ENCODE assay signal across 8 cellular contexts in the genomic region with DNA sequence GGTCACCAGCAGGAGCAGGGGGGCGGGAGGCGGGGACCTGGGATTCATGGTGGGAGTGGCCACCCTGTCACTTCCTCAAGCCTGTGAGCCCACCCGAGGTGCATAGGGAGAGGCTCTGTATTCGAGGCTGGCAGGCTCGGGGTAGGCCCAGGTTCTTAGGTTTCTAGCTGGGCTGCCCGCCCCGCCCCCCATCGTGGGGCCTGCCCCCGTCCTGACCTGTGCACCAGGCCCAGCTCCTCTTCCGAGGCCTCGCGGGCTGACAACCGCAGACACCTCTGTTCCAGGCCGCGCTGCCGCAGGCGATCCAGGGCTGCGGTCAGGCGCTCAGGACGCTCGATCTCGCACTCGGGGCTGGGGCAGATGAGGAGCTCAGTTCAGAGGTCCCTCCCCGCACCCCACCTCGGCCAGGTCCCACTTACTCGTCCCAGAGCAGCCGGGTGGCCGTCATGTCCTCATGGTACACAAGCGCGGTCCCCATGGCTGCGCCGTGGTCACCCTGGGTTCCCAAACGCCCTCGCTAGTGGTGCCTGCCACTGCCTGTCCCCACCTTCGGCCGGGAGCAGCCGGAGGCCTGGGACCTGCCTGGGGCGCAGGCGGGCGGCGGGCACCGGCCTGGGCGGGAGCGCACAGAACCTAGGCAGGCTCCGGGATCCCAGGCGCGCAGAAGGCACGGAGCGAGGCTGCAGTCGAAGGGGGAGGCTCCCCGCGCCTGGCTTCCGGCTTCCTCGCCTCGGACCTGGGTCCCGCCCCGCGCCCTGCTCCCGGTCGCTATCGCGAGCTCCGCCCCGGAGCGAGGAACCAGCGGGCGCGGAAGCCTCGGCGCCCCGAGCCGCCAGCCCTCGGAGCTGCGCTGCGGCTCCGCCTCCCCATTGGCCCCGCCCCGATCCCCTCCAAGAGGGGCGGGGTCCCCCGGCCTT. TPM values are rescaled to one million over a fixed set of nuclear protein-coding genes. Genes with fewer than 3 reads are reported as not detected.
DNase-seq lines count a peak whose midpoint lies in the region; ATAC-seq and TF ChIP-seq lines count a peak whose summit lies in the region.

A gene with protein sequence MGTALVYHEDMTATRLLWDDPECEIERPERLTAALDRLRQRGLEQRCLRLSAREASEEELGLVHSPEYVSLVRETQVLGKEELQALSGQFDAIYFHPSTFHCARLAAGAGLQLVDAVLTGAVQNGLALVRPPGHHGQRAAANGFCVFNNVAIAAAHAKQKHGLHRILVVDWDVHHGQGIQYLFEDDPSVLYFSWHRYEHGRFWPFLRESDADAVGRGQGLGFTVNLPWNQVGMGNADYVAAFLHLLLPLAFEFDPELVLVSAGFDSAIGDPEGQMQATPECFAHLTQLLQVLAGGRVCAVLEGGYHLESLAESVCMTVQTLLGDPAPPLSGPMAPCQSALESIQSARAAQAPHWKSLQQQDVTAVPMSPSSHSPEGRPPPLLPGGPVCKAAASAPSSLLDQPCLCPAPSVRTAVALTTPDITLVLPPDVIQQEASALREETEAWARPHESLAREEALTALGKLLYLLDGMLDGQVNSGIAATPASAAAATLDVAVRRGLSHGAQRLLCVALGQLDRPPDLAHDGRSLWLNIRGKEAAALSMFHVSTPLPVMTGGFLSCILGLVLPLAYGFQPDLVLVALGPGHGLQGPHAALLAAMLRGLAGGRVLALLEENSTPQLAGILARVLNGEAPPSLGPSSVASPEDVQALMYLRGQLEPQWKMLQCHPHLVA (minus strand): TSS at position 711 of the 917 bp plus-strand sequence. CDS start 233 bp downstream, at position 478.

- intact Hi-C loops in cardiac septum (cut with DNase I) = no loop called here
- intact Hi-C loops in vagina (cut with DNase I) = loop anchor here (5.0 kb wide), 2 partner anchors 76 to 91 kb away; a partner anchor contains a TSS

- peak; percentile 96 for DNase-seq in HuH-7 (ENCODE audit: low spot score)
- peak; percentile 73 for DNase-seq in SKM-1 treated with dmso at 0.1 percent for 144 hours (lab: John Stamatoyannopoulos, UW; ENCODE audit: unreplicated experiment)
- peak; percentile 91 for DNase-seq in activated naive CD8-positive, alpha-beta T cell treated with anti-CD3 and anti-CD28 coated beads for 36 hours
- DNase-seq in cardiac septum (ENCODE audit: low spot score) = peak; percentile 90
- no peak for DNase-seq in pulmonary artery endothelial cell (ENCODE audit: low read depth, low spot score)
- no peak for DNase-seq in vagina (ENCODE audit: extremely low spot score in 2 of 2)

- peaks cover 8% of the 10 kb centered on the region for H3K36me3 Mint-ChIP-seq in activated naive CD8-positive, alpha-beta T cell treated with anti-CD3 and anti-CD28 coated beads for 36 hours

- no peak for TF ChIP-seq POLR2A in vagina (IDR thresholded peaks at IDR 0.05)

- peaks cover 0 to 9% of the 10 kb centered on the region in 2 donors for H3K36me3 ChIP-seq in vagina

- H3K9me3 ChIP-seq in vagina = no peaks in the 10 kb centered on the region

- TF ChIP-seq CTCF in C4-2B (conservative IDR thresholded peaks at IDR 0.05) (no peak), vagina (IDR thresholded peaks at IDR 0.05) (no peak)

- H3K4me3 Mint-ChIP-seq in activated naive CD8-positive, alpha-beta T cell treated with anti-CD3 and anti-CD28 coated beads for 36 hours = peak within 1 kb of the TSS; percentile 83

- ATAC-seq in GM19324 (IDR thresholded peaks at IDR 0.05; ENCODE audit: low FRiP score, unreplicated experiment) = peak; percentile 55

- H3K4me3 ChIP-seq in vagina = peak within 1 kb of the TSS; percentile 60 to 88

- H3K9me3 Mint-ChIP-seq in activated naive CD8-positive, alpha-beta T cell treated with anti-CD3 and anti-CD28 coated beads for 36 hours = no peaks in the 10 kb centered on the region

- H3K27me3 Mint-ChIP-seq in activated naive CD8-positive, alpha-beta T cell treated with anti-CD3 and anti-CD28 coated beads for 36 hours = no peaks in the 10 kb centered on the region

- no peaks in the 10 kb centered on the region for H3K27me3 ChIP-seq in vagina

- H3K27ac ChIP-seq in C4-2B (peak within 1 kb of the TSS; percentile 88), vagina (peak within 1 kb of the TSS; percentile 79)

- peak within 1 kb of the TSS; percentile 81 for H3K27ac Mint-ChIP-seq in activated naive CD8-positive, alpha-beta T cell treated with anti-CD3 and anti-CD28 coated beads for 36 hours

- H3K4me1 Mint-ChIP-seq in activated naive CD8-positive, alpha-beta T cell treated with anti-CD3 and anti-CD28 coated beads for 36 hours = peaks cover 11% of the 10 kb centered on the region

- H3K4me1 ChIP-seq in vagina = peaks cover 50% of the 10 kb centered on the region

RNA-seq across cellular contexts. Expression of the gene that starts here (rescaled TPM):
- total RNA-seq in activated naive CD8-positive, alpha-beta T cell treated with anti-CD3 and anti-CD28 coated beads for 36 hours = 10 to 100 TPM; 37.3 to 42.3 TPM
- total RNA-seq in cardiac septum (13.1 TPM), pulmonary artery endothelial cell (14.0 and 14.4 TPM in 2 replicates), vagina (29.2 TPM)

Comparison
In these comparisons a context has a peak if more than half of its experiments do, and no peak if none do; other contexts are left out.
1. DNase-seq: peak in HuH-7 (single experiment), SKM-1 treated with dmso at 0.1 percent for 144 hours (single experiment), activated naive CD8-positive, alpha-beta T cell treated with anti-CD3 and anti-CD28 coated beads for 36 hours (single experiment) and cardiac septum (single experiment); none in pulmonary artery endothelial cell (single experiment) and vagina (0 of 2).